Comparison of ENCODE assay signal across 3 cellular contexts in the genomic region with DNA sequence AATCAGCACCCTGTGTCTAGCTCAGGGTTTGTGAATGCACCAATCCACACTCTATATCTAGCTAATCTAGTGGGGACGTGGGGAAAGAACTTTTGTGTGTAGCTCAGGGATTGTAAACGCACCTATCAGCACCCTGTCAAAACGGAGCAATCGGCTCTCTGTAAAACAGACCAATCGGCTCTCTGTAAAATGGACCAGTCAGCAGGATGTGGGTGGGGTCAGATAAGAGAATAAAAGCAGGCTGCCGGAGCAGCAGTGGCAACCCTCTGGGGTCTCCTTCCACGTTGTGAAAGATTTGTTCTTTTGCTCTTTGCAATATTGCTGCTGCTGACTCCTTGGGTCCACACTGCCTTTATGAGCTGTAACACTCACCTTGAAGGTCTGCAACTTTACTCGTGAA. TPM values are rescaled to one million over a fixed set of nuclear protein-coding genes. Genes with fewer than 3 reads are reported as not detected.
"Had no signal": no experiment of that assay in that cellular context is flagged by ENCODE, and none has a peak within 500 bp of the region (broad histone marks: within the 10 kb centered on the region; RNA-seq: fewer than 3 reads in every experiment).

No MANE protein-coding gene starts in this region.

RNA-seq across cellular contexts. Expression of a gene that starts 33.2 kb away (rescaled TPM):
- total RNA-seq: OCI-LY7, PC-9, SJSA1 had no signal
